ENCODE assay signal across 1 cellular context in the genomic region with DNA sequence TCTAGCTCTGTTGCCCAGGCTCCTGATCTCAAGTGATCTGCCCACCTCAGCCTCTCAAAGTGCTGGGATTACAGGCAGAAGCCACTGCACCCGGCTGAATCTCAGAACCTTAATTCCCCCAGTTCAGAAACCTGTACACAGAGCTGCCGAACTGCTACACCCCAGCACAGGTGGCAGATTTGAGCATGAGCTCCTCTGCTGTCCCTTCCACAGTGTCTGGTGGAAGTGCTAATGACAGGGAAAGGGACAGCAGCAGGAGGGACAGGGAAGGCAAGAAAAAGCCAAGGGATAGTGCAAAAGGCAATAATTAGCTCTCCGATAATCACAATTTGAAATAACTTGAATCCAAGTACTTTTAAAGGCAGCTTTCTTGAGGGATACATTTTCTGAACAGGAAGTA.
TF ChIP-seq lines count a peak whose summit lies in the region.

No MANE protein-coding gene starts in this region.

TF ChIP-seq in H1, 55 proteins besides CTCF, POLR2A, EP300 and RAD21:
- no peak for TF ChIP-seq RFX5 (IDR thresholded peaks at IDR 0.05; ENCODE audit: borderline replicate concordance, low read depth, low read length)
- TF ChIP-seq ASH2L (IDR thresholded peaks at IDR 0.05; ENCODE audit: low read length): no peak
- no peak for TF ChIP-seq BACH1 (IDR thresholded peaks at IDR 0.05; ENCODE audit: low read length)
- no peak for TF ChIP-seq TAF1 (IDR thresholded peaks at IDR 0.05; ENCODE audit: low read depth, low read length)
- TF ChIP-seq, protein P1, sequence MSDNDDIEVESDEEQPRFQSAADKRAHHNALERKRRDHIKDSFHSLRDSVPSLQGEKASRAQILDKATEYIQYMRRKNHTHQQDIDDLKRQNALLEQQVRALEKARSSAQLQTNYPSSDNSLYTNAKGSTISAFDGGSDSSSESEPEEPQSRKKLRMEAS (IDR thresholded peaks at IDR 0.05): no peak
- TF ChIP-seq BRCA1 (IDR thresholded peaks at IDR 0.05; ENCODE audit: low read depth, low read length): no peak
- no peak for TF ChIP-seq CEBPB (IDR thresholded peaks at IDR 0.05; ENCODE audit: low read depth, low read length)
- TF ChIP-seq FOSL1 (IDR thresholded peaks at IDR 0.05; ENCODE audit: insufficient read depth, low read depth, low read length): no peak
